9 cellular contexts compared by ENCODE assay signal in genomic region chr12:32302218-32302826, GRCh38.
DNase-seq lines count a peak whose midpoint lies in the region; ATAC-seq and TF ChIP-seq lines count a peak whose summit lies in the region.
"Had no signal": no experiment of that assay in that cellular context is flagged by ENCODE, and none has a peak within 500 bp of the region (broad histone marks: within the 10 kb centered on the region; RNA-seq: fewer than 3 reads in every experiment).

No MANE protein-coding gene starts in this region.

- no peaks in the 10 kb centered on the region for H3K27me3 ChIP-seq in Peyer's patch
- no peaks in the 10 kb centered on the region for H3K27me3 ChIP-seq in upper lobe of left lung

- TF ChIP-seq CTCF in Peyer's patch (IDR thresholded peaks at IDR 0.05) (peak; percentile 23 to 57 (median 49)), upper lobe of left lung (IDR thresholded peaks at IDR 0.05) (peak in 5 of 6 experiments; percentile 12 to 29 (median 17))

- peak; percentile 75 for ATAC-seq in GM19395 (IDR thresholded peaks at IDR 0.05; ENCODE audit: unreplicated experiment)
- ATAC-seq in HG03280 (IDR thresholded peaks at IDR 0.05; ENCODE audit: unreplicated experiment): peak; percentile 97
- peak in 1 of 2 donors; percentile 42 for ATAC-seq in upper lobe of left lung (ENCODE audit: low FRiP score in 2 of 2)

- TF ChIP-seq EP300 in upper lobe of left lung (IDR thresholded peaks at IDR 0.05): no peak

- no peak overlapping the region for H3K27ac ChIP-seq in Peyer's patch
- no peak overlapping the region for H3K27ac ChIP-seq in upper lobe of left lung

- H3K4me3 ChIP-seq in Peyer's patch: no peak overlapping the region
- no peak overlapping the region for H3K4me3 ChIP-seq in upper lobe of left lung

- no peaks in the 10 kb centered on the region for H3K4me1 ChIP-seq in Peyer's patch
- no peaks in the 10 kb centered on the region for H3K4me1 ChIP-seq in upper lobe of left lung

- peak; percentile 66 for DNase-seq in DMS 273 (lab: John Stamatoyannopoulos, UW; ENCODE audit: unreplicated experiment)
- no peak for DNase-seq in DMS 273 treated with DMSO at 0.1 percent for 48 hours (lab: John Stamatoyannopoulos, UW)
- DNase-seq in Peyer's patch: peak in 2 of 3 donors; percentile 50 to 58
- DNase-seq in fibroblast of peridontal ligament (ENCODE audit: extremely low read depth): peak; percentile 37
- DNase-seq in upper lobe of left lung: no peak
- DNase-seq in DMS153 (lab: John Stamatoyannopoulos, UW): no peak
- DNase-seq: activated T-cell treated with anti-CD3 and anti-CD28 coated beads, Interleukin-2, amount 50 U/mL, for 4 hours had no signal

- 39 to 71% methylated on average over 3 of the region's 3 CpGs for WGBS in upper lobe of left lung, 2 donors

- H3K36me3 ChIP-seq in Peyer's patch (no peaks in the 10 kb centered on the region), upper lobe of left lung (peaks cover 0 to 3% (median 0%) of the 10 kb centered on the region in 4 donors)

- TF ChIP-seq POLR2A in Peyer's patch (IDR thresholded peaks at IDR 0.05): no peak
- TF ChIP-seq POLR2A in upper lobe of left lung (IDR thresholded peaks at IDR 0.05): no peak

- H3K9me3 ChIP-seq in Peyer's patch: no peaks in the 10 kb centered on the region
- no peaks in the 10 kb centered on the region for H3K9me3 ChIP-seq in upper lobe of left lung

Comparison
In these comparisons a context has a peak if more than half of its experiments do, and no peak if none do; other contexts are left out.
1. DNase-seq: peak in DMS 273 (single experiment), Peyer's patch (2 of 3) and fibroblast of peridontal ligament (single experiment); none in DMS 273 treated with DMSO at 0.1 percent for 48 hours (single experiment), upper lobe of left lung (0 of 2) and DMS153 (single experiment).